Comparison of ENCODE assay signal across 13 cellular contexts in genomic region chr7:86785641-86786040, GRCh38.
DNase-seq lines count a peak whose midpoint lies in the region; ATAC-seq and TF ChIP-seq lines count a peak whose summit lies in the region.
"Had no signal": no experiment of that assay in that cellular context is flagged by ENCODE, and none has a peak within 500 bp of the region (broad histone marks: within the 10 kb centered on the region; RNA-seq: fewer than 3 reads in every experiment).

No MANE protein-coding gene starts in this region.

- no peaks in the 10 kb centered on the region for H3K27me3 ChIP-seq in GM06990 (replicated peaks; ENCODE audit: control insufficient read depth, insufficient read depth, low read length)

- ATAC-seq in GM19328 (IDR thresholded peaks at IDR 0.05; ENCODE audit: unreplicated experiment) (peak; percentile 79), HG02759 (IDR thresholded peaks at IDR 0.05; ENCODE audit: unreplicated experiment) (peak; percentile 78), HG03460 (IDR thresholded peaks at IDR 0.05; ENCODE audit: unreplicated experiment) (peak; percentile 86), Right ventricle myocardium superior (ENCODE audit: poor library complexity) (no peak)
- ATAC-seq: A549 had no signal

- peak; percentile 69 for DNase-seq in GM06990 (ENCODE audit: extremely low read depth, insufficient read length)
- DNase-seq in Right ventricle myocardium superior, result no peak
- no peak for DNase-seq in HuH-7 (ENCODE audit: low spot score)
- DNase-seq in HPDE6-E6E7 (ENCODE audit: extremely low spot score), result no peak
- DNase-seq in NCI-H2081 treated with DMSO at 0.1 percent for 48 hours (lab: John Stamatoyannopoulos, UW), result no peak
- DNase-seq: activated CD4-positive, alpha-beta T cell treated with anti-CD3 and anti-CD28 coated beads, Interleukin-2, amount 50 U/mL, for 4 hours; HFFc6; mesenchymal stem cell; NCI-H1436 had no signal

- TF ChIP-seq CTCF in GM06990 (IDR thresholded peaks at IDR 0.05; ENCODE audit: insufficient read depth, low read length, poor library complexity, severe bottlenecking), result no peak

- H3K36me3 ChIP-seq in GM06990 (ENCODE audit: control insufficient read depth, insufficient read depth, low read length), result no peaks in the 10 kb centered on the region

- H3K4me3 ChIP-seq in GM06990 (replicated peaks; ENCODE audit: low read depth, low read length), result no peak overlapping the region
- H3K4me3 ChIP-seq: A549 had no signal

- intact Hi-C loops in Right ventricle myocardium superior (cut with DNase I), result no loop called here
